ENCODE assay signal across 14 cellular contexts in the genomic region with DNA sequence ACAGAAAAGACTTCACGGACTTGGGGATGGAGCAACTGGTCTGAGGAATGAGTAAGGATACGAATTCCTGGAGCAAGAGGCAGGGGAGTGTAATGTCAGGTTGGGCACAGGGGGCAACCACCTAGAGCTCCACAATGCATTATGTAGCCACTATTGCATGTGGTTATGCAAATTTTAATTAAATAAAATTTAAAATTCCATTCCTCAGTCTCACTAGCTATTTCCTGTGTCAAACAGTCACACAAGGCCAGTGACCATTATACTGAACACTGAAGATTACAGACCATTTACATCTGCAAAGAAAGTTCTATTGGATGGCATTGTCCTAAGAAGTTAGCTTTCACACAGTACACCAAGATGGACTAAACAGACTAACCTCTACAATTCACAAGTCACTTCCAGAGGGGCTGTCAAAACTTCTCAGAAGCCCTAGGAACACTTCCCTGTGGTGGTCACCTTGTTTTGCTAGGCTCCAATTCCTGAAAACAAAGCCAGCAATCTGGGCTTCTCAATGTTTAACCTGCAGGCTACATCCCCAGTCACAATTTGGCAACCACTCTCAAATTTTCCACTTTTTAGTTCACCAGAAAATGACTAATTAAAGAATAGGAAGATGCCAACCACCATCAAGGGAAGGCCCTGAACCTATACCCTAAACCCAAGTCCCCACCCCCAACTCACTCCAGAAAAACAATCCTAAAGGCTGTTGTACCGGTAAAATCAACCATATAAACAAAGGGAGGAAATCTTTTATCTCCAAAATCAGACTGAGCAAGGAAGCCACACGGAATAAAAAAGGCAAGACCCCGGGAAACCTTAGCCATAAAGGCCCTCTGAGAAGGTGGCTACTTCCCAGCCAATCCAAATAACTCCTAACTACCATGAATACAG. TPM values are rescaled to one million over a fixed set of nuclear protein-coding genes. Genes with fewer than 3 reads are reported as not detected.
DNase-seq lines count a peak whose midpoint lies in the region; ATAC-seq and TF ChIP-seq lines count a peak whose summit lies in the region.
"Had no signal": no experiment of that assay in that cellular context is flagged by ENCODE, and none has a peak within 500 bp of the region (broad histone marks: within the 10 kb centered on the region; RNA-seq: fewer than 3 reads in every experiment).

No MANE protein-coding gene starts in this region.

- H3K27me3 Mint-ChIP-seq in type B pancreatic cell = no peaks in the 10 kb centered on the region
- H3K27me3 Mint-ChIP-seq: stimulated activated memory B cell treated with anti-CD40 and anti-IgM and Interleukin-4, amounts not matched to agents 10 μg/mL and 1 μg/mL and 100 μg/mL, for 72 hours had no signal

- H3K4me1 ChIP-seq in HUES6 (ENCODE audit: control insufficient read depth, insufficient read depth, low read length) (peaks cover 20% of the 10 kb centered on the region), mesodermal cell (ENCODE audit: control insufficient read depth, insufficient read depth, low read length, poor library complexity, severe bottlenecking) (peaks cover 14% of the 10 kb centered on the region)

- in situ Hi-C loops in astrocyte of the spinal cord (cut with HindIII; ENCODE audit: low sequenced_read_pairs) = no loop called here

- no peak overlapping the region for H3K9ac ChIP-seq in HUES6 (ENCODE audit: low read length)

- H3K36me3 Mint-ChIP-seq in type B pancreatic cell = peaks cover 28% of the 10 kb centered on the region

- no peaks in the 10 kb centered on the region for H3K27me3 ChIP-seq in HUES6 (ENCODE audit: control insufficient read depth, insufficient read depth, low read length)

- no peak overlapping the region for H3K27ac Mint-ChIP-seq in type B pancreatic cell
- H3K27ac Mint-ChIP-seq: stimulated activated memory B cell treated with anti-CD40 and anti-IgM and Interleukin-4, amounts not matched to agents 10 μg/mL and 1 μg/mL and 100 μg/mL, for 72 hours had no signal

- peak overlapping the region; percentile 29; the same call in 1 of the 2 replicates for H3K27ac ChIP-seq in HUES6 (ENCODE audit: low read depth, low read length)
- H3K27ac ChIP-seq in mesodermal cell (ENCODE audit: low read depth, low read length, severe bottlenecking) = peak overlapping the region; percentile 78

- H3K9me3 Mint-ChIP-seq in type B pancreatic cell = no peaks in the 10 kb centered on the region
- H3K9me3 Mint-ChIP-seq: stimulated activated memory B cell treated with anti-CD40 and anti-IgM and Interleukin-4, amounts not matched to agents 10 μg/mL and 1 μg/mL and 100 μg/mL, for 72 hours had no signal

- no peak overlapping the region for H3K4me3 Mint-ChIP-seq in type B pancreatic cell
- H3K4me3 Mint-ChIP-seq: stimulated activated memory B cell treated with anti-CD40 and anti-IgM and Interleukin-4, amounts not matched to agents 10 μg/mL and 1 μg/mL and 100 μg/mL, for 72 hours had no signal

- ATAC-seq in HG03432 (IDR thresholded peaks at IDR 0.05; ENCODE audit: unreplicated experiment) (no peak), GM19397 (IDR thresholded peaks at IDR 0.05; ENCODE audit: unreplicated experiment) (no peak), HG02981 (IDR thresholded peaks at IDR 0.05; ENCODE audit: unreplicated experiment) (no peak)
- ATAC-seq: stimulated activated memory B cell treated with anti-CD40 and anti-IgM and Interleukin-4, amounts not matched to agents 10 μg/mL and 1 μg/mL and 100 μg/mL, for 72 hours had no signal

- H3K4me1 Mint-ChIP-seq in type B pancreatic cell (ENCODE audit: unreplicated experiment) = peaks cover 14% of the 10 kb centered on the region

- WGBS in mesodermal cell (ENCODE audit: insufficient coverage in 2 of 2), 2 experiments = 88% methylated on average over 3 of the region's 5 CpGs; no CpG with 5 or more reads in 1 of the 2 experiments

- H3K4me3 ChIP-seq in HUES6 (ENCODE audit: low read depth, low read length) (no peak overlapping the region), astrocyte of the spinal cord (ENCODE audit: low read depth, low read length) (no peak overlapping the region), mesodermal cell (ENCODE audit: extremely low read depth, insufficient read depth, low read length, poor library complexity, severe bottlenecking) (no peak overlapping the region)

- H3K36me3 ChIP-seq in HUES6 (ENCODE audit: control insufficient read depth, insufficient read depth, low read length) (peaks cover 25% of the 10 kb centered on the region), mesodermal cell (ENCODE audit: control insufficient read depth, insufficient read depth, low read length) (peaks cover 25% of the 10 kb centered on the region)

- DNase-seq in Daoy (ENCODE audit: low read depth) (peak; percentile 35), astrocyte of the spinal cord (ENCODE audit: low read depth, low spot score) (peak; percentile 47), type B pancreatic cell (ENCODE audit: extremely low spot score, unreplicated experiment) (no peak)
- DNase-seq: amniotic stem cell; NCI-H1105; NCI-H524 treated with DMSO at 0.1 percent for 48 hours; stimulated activated CD4-positive, alpha-beta T cell treated with anti-CD3 and anti-CD28 coated beads, Interleukin-15, amount 100 ng/mL, for 24 hours; SW 1271 had no signal

- H3K9me3 ChIP-seq in HUES6 (ENCODE audit: control insufficient read depth, insufficient read depth, low read depth, low read length) = no peaks in the 10 kb centered on the region
- no peaks in the 10 kb centered on the region for H3K9me3 ChIP-seq in mesodermal cell (ENCODE audit: control insufficient read depth, low read length)

- no peak for TF ChIP-seq CTCF in astrocyte of the spinal cord (IDR thresholded peaks at IDR 0.05; ENCODE audit: low read depth, low read length)
- TF ChIP-seq CTCF in type B pancreatic cell (conservative IDR thresholded peaks at IDR 0.05) = no peak

RNA-seq across cellular contexts. Expression of a gene that starts 34.2 kb away (rescaled TPM):
- total RNA-seq in Daoy (2014; rRNA removed; shearing (Covaris generic)) = not detected in 2 replicates
- polyA plus RNA-seq in mesodermal cell (2013, experiment 1 of 2) = 0.07 TPM
- 0.10 TPM for polyA plus RNA-seq in mesodermal cell (2013, experiment 2 of 2)
- 0.07 and 0.10 TPM in 2 replicates for total RNA-seq in type B pancreatic cell (ENCODE audit: low replicate concordance)

RNA-seq across cellular contexts. Expression of a gene that starts 35.3 kb away (rescaled TPM):
- 36.1 and 41.0 TPM in 2 replicates for total RNA-seq in Daoy (2014; rRNA removed; shearing (Covaris generic))
- 50.2 TPM for polyA plus RNA-seq in mesodermal cell (2013, experiment 1 of 2)
- 50.0 TPM for polyA plus RNA-seq in mesodermal cell (2013, experiment 2 of 2)
- 72.3 and 82.3 TPM in 2 replicates for total RNA-seq in type B pancreatic cell (ENCODE audit: low replicate concordance)

RNA-seq across cellular contexts. Expression of a gene that starts 54.2 kb away (rescaled TPM):
- 3.7 and 5.4 TPM in 2 replicates for total RNA-seq in Daoy (2014; rRNA removed; shearing (Covaris generic))
- polyA plus RNA-seq in mesodermal cell (2013, experiment 1 of 2) = 25.2 TPM
- polyA plus RNA-seq in mesodermal cell (2013, experiment 2 of 2) = 22.5 TPM
- 18.2 and 19.7 TPM in 2 replicates for total RNA-seq in type B pancreatic cell (ENCODE audit: low replicate concordance)
